ENCODE assay signal across 6 cellular contexts in genomic region chr9:34719769-34720025, GRCh38. TPM values are rescaled to one million over a fixed set of nuclear protein-coding genes. Genes with fewer than 3 reads are reported as not detected.
"Had no signal": no experiment of that assay in that cellular context is flagged by ENCODE, and none has a peak within 500 bp of the region (broad histone marks: within the 10 kb centered on the region; RNA-seq: fewer than 3 reads in every experiment).

No MANE protein-coding gene starts in this region.

RNA-seq across cellular contexts. Expression of gene CCL21, which starts 9.8 kb away (rescaled TPM):
- total RNA-seq: HepG2, HT-29, HT1080, IMR-90, K562 had no signal
- polyA plus RNA-seq: HepG2, IgD-negative memory B cell, IMR-90, K562 had no signal

RNA-seq across cellular contexts. Expression of gene CCL19, which starts 28.6 kb away (rescaled TPM):
- total RNA-seq: HepG2, HT-29, HT1080, IMR-90, K562 had no signal
- polyA plus RNA-seq: HepG2, IgD-negative memory B cell, IMR-90, K562 had no signal

RNA-seq across cellular contexts. Expression of gene CCL27, which starts 57.2 kb away (rescaled TPM):
- total RNA-seq: HepG2, HT-29 had no signal
- polyA plus RNA-seq: HepG2, IgD-negative memory B cell had no signal
